ENCODE assay signal across 1 cellular context in the genomic region with DNA sequence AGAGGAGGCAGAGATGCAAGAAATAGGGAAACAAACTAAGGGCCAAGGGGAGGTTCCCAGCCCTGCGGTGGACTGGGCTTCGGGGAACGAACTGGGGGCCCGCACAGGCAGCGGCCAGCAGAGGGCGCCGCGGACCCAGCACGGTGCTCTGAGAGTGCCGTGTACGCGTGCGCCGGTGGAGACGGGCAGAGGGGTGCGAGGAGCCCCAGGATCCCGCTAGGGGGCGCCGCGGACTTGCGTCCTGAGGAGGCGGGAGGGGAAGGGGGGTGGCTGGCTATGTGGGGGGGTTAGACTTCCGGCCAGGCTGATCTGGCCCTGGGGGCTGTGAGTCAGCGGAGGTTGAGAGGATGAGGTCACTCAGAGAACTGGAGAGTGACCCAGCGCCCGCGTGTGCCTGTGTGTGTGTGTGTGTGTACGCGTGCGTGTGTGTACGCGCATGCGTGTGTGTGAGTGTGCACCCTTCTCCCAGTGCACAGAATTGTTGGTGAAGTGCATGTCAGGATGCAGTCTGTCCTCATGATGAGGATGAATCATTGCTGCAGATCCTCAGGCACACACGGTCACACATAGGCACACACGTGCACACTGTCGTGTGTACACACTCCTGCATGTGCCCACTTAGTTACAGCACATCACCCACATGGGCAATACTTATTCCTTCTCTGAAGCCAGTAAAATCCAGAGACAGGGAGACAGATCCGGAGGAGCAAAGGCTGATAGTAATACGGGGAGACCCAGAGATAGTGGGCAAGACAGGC.
TF ChIP-seq lines count a peak whose summit lies in the region.

No MANE protein-coding gene starts in this region.

TF ChIP-seq in K562, 482 proteins besides CTCF, POLR2A, EP300 and RAD21 (continued from another document and continues in another):
- TF ChIP-seq, protein P1, sequence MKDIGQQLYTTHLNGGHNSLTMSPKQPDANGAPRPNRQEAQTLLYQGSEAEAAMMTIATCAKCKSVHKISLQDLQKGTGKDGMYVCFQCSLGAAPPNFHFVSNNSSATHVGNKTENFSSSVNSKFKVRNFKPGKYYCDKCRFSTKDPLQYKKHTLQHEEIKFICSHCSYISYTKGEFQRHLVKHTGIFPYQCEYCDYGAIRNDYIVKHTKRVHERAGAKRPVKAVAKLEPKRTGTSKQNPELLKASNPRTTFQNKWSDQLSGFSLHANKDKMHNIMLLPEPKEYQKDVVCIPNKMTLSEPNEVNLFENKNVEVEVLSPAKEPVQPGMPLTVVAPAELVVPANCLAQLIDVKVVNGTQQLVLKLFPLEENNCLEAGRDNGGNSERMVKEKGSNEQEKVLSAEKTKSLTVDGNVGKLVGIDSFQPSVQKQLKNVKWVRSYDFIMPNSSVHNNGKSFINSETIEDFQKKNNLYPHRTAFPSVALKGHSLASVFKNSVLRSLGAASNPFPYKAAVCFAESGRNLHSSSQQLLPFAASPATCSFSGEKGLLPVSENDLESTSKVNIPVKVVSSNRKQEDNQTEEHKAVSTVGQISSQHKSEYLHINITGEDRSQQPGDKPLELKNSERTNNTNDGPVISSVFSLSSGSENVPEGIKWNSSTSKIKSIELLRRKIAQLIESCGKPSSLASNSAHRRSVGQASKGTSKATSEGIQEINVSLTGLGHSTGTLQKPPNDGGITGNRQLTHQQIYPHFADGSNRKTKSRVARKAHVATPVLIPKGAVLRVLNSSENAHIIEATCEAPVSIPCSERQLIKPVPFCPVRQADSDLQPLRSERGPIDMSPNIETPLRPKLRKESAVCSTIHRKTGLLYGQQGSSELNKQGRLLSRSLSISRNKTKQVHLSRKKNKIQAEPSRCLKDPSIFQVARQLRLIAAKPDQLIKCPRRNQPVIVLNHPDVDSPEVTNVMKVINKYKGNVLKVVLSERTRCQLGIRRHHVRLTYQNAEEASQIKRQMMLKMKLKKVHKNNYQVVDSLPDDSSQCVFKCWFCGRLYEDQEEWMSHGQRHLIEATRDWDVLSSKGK (CRISPR knock-in tag; IDR thresholded peaks at IDR 0.05) = no peak
- TF ChIP-seq SMARCA4 (IDR thresholded peaks at IDR 0.05) (peak; percentile 82), ZNF785 (CRISPR knock-in tag; IDR thresholded peaks at IDR 0.05) (no peak), NR3C1 (CRISPR knock-in tag; IDR thresholded peaks at IDR 0.05) (no peak), CTBP1 (IDR thresholded peaks at IDR 0.05; ENCODE audit: borderline replicate concordance) (peak; percentile 64; the same call in 1 of the 2 replicates), BCL6 (CRISPR knock-in tag; IDR thresholded peaks at IDR 0.05) (no peak), TAF9B (IDR thresholded peaks at IDR 0.05; ENCODE audit: partially characterized antibody) (peak; percentile 93), HDAC3 (IDR thresholded peaks at IDR 0.05; ENCODE audit: borderline replicate concordance, partially characterized antibody) (peak; percentile 46), PHF21A (IDR thresholded peaks at IDR 0.05; ENCODE audit: borderline replicate concordance, low read depth) (peak; percentile 7), KAT2B (IDR thresholded peaks at IDR 0.05; ENCODE audit: low read depth, low read length) (peak; percentile 90), ZNF12 (CRISPR knock-in tag; IDR thresholded peaks at IDR 0.05) (no peak), ESRRB (CRISPR knock-in tag; IDR thresholded peaks at IDR 0.05; ENCODE audit: borderline replicate concordance) (no peak; the same call in 1 of the 2 replicates), ZKSCAN3 (CRISPR knock-in tag; IDR thresholded peaks at IDR 0.05) (no peak), ZNF717 (CRISPR knock-in tag; IDR thresholded peaks at IDR 0.05) (peak; percentile 88; the same call in 1 of the 2 replicates), COPS2 (conservative IDR thresholded peaks at IDR 0.05) (no peak), ZNF232 (CRISPR knock-in tag; IDR thresholded peaks at IDR 0.05) (no peak), ZNF431 (CRISPR knock-in tag; IDR thresholded peaks at IDR 0.05) (0 out of 2 replicates have a peak, but pooled peaks have one; percentile 19), POLR3A (IDR thresholded peaks at IDR 0.05; ENCODE audit: borderline replicate concordance, extremely low read depth, insufficient read depth, insufficient read length) (no peak), ELF2 (CRISPR knock-in tag; IDR thresholded peaks at IDR 0.05) (no peak), ZFPM2 (CRISPR knock-in tag; IDR thresholded peaks at IDR 0.05) (0 out of 2 replicates have a peak, but pooled peaks have one; percentile 61), ZSCAN32 (CRISPR knock-in tag; IDR thresholded peaks at IDR 0.05) (no peak), ZNF586 (CRISPR knock-in tag; conservative IDR thresholded peaks at IDR 0.05) (no peak), MYNN (IDR thresholded peaks at IDR 0.05) (peak; percentile 98), MYNN (CRISPR knock-in tag; IDR thresholded peaks at IDR 0.05) (no peak), PCBP2 (IDR thresholded peaks at IDR 0.05; ENCODE audit: low read depth, low read length, poor library complexity, severe bottlenecking) (no peak), TEAD1 (CRISPR knock-in tag; IDR thresholded peaks at IDR 0.05) (peak in 1 of 2 experiments; percentile 54; a peak in 2 of 4 replicates), ZNF589 (CRISPR knock-in tag; IDR thresholded peaks at IDR 0.05; ENCODE audit: low read depth) (peak; percentile 75; the same call in 1 of the 2 replicates), TOE1 (IDR thresholded peaks at IDR 0.05; ENCODE audit: borderline replicate concordance) (peak; percentile 84), TOE1 (CRISPR knock-in tag; IDR thresholded peaks at IDR 0.05; ENCODE audit: borderline replicate concordance, low read depth) (peak; percentile 52; the same call in 1 of the 2 replicates), NELFE (IDR thresholded peaks at IDR 0.05; ENCODE audit: insufficient read depth, insufficient read length) (no peak), POLR2AphosphoS5 (IDR thresholded peaks at IDR 0.05; ENCODE audit: control insufficient read depth, insufficient read depth, low read depth, low read length) (peak; percentile 52), RBM22 (IDR thresholded peaks at IDR 0.05; ENCODE audit: low read depth, low read length, poor library complexity, severe bottlenecking) (peak; percentile 64), ZNF121 (CRISPR knock-in tag; conservative IDR thresholded peaks at IDR 0.05) (no peak), SRSF7 (optimal IDR thresholded peaks at IDR 0.05; ENCODE audit: low read depth, low read length) (no peak), SMARCC2 (IDR thresholded peaks at IDR 0.05; ENCODE audit: low read depth) (peak; percentile 55; the same call in 1 of the 2 replicates)
- TF ChIP-seq, protein P2, sequence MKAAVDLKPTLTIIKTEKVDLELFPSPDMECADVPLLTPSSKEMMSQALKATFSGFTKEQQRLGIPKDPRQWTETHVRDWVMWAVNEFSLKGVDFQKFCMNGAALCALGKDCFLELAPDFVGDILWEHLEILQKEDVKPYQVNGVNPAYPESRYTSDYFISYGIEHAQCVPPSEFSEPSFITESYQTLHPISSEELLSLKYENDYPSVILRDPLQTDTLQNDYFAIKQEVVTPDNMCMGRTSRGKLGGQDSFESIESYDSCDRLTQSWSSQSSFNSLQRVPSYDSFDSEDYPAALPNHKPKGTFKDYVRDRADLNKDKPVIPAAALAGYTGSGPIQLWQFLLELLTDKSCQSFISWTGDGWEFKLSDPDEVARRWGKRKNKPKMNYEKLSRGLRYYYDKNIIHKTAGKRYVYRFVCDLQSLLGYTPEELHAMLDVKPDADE (conservative IDR thresholded peaks at IDR 0.05; ENCODE audit: control insufficient read depth, low read depth, low read length) = peak; percentile 39
- TF ChIP-seq, protein P3, sequence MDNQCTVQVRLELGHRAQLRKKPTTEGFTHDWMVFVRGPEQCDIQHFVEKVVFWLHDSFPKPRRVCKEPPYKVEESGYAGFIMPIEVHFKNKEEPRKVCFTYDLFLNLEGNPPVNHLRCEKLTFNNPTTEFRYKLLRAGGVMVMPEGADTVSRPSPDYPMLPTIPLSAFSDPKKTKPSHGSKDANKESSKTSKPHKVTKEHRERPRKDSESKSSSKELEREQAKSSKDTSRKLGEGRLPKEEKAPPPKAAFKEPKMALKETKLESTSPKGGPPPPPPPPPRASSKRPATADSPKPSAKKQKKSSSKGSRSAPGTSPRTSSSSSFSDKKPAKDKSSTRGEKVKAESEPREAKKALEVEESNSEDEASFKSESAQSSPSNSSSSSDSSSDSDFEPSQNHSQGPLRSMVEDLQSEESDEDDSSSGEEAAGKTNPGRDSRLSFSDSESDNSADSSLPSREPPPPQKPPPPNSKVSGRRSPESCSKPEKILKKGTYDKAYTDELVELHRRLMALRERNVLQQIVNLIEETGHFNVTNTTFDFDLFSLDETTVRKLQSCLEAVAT (IDR thresholded peaks at IDR 0.05) = peak; percentile 62 to 73; a peak in 3 of 4 replicates
- TF ChIP-seq, protein P4, sequence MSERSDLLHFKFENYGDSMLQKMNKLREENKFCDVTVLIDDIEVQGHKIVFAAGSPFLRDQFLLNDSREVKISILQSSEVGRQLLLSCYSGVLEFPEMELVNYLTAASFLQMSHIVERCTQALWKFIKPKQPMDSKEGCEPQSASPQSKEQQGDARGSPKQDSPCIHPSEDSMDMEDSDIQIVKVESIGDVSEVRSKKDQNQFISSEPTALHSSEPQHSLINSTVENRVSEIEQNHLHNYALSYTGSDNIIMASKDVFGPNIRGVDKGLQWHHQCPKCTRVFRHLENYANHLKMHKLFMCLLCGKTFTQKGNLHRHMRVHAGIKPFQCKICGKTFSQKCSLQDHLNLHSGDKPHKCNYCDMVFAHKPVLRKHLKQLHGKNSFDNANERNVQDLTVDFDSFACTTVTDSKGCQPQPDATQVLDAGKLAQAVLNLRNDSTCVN (CRISPR knock-in tag; IDR thresholded peaks at IDR 0.05) = 0 out of 2 replicates have a peak, but pooled peaks have one; percentile 62
- TF ChIP-seq, protein P5, sequence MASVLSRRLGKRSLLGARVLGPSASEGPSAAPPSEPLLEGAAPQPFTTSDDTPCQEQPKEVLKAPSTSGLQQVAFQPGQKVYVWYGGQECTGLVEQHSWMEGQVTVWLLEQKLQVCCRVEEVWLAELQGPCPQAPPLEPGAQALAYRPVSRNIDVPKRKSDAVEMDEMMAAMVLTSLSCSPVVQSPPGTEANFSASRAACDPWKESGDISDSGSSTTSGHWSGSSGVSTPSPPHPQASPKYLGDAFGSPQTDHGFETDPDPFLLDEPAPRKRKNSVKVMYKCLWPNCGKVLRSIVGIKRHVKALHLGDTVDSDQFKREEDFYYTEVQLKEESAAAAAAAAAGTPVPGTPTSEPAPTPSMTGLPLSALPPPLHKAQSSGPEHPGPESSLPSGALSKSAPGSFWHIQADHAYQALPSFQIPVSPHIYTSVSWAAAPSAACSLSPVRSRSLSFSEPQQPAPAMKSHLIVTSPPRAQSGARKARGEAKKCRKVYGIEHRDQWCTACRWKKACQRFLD (CRISPR knock-in tag; IDR thresholded peaks at IDR 0.05) = no peak
- TF ChIP-seq, protein P6, sequence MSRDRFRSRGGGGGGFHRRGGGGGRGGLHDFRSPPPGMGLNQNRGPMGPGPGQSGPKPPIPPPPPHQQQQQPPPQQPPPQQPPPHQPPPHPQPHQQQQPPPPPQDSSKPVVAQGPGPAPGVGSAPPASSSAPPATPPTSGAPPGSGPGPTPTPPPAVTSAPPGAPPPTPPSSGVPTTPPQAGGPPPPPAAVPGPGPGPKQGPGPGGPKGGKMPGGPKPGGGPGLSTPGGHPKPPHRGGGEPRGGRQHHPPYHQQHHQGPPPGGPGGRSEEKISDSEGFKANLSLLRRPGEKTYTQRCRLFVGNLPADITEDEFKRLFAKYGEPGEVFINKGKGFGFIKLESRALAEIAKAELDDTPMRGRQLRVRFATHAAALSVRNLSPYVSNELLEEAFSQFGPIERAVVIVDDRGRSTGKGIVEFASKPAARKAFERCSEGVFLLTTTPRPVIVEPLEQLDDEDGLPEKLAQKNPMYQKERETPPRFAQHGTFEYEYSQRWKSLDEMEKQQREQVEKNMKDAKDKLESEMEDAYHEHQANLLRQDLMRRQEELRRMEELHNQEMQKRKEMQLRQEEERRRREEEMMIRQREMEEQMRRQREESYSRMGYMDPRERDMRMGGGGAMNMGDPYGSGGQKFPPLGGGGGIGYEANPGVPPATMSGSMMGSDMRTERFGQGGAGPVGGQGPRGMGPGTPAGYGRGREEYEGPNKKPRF (IDR thresholded peaks at IDR 0.05; ENCODE audit: low read depth, low read length) = no peak
- TF ChIP-seq, protein P7, sequence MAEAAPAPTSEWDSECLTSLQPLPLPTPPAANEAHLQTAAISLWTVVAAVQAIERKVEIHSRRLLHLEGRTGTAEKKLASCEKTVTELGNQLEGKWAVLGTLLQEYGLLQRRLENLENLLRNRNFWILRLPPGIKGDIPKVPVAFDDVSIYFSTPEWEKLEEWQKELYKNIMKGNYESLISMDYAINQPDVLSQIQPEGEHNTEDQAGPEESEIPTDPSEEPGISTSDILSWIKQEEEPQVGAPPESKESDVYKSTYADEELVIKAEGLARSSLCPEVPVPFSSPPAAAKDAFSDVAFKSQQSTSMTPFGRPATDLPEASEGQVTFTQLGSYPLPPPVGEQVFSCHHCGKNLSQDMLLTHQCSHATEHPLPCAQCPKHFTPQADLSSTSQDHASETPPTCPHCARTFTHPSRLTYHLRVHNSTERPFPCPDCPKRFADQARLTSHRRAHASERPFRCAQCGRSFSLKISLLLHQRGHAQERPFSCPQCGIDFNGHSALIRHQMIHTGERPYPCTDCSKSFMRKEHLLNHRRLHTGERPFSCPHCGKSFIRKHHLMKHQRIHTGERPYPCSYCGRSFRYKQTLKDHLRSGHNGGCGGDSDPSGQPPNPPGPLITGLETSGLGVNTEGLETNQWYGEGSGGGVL (CRISPR knock-in tag; IDR thresholded peaks at IDR 0.05) = no peak
- TF ChIP-seq, protein P8, sequence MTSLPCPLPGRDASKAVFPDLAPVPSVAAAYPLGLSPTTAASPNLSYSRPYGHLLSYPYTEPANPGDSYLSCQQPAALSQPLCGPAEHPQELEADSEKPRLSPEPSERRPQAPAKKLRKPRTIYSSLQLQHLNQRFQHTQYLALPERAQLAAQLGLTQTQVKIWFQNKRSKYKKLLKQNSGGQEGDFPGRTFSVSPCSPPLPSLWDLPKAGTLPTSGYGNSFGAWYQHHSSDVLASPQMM (CRISPR knock-in tag; IDR thresholded peaks at IDR 0.05) = no peak
